In genomic region chr4:184933311-184933710, GRCh38 we compare ENCODE assay signal across 20 cellular contexts.
"Had no signal": no experiment of that assay in that cellular context is flagged by ENCODE, and none has a peak within 500 bp of the region (broad histone marks: within the 10 kb centered on the region; RNA-seq: fewer than 3 reads in every experiment).

No MANE protein-coding gene starts in this region.

- H3K9me3 ChIP-seq: colonic mucosa, gastroesophageal sphincter, left lung, lower lobe of right lung had no signal

- H3K27ac ChIP-seq: colonic mucosa, epithelial cell of prostate, foreskin keratinocyte, gastroesophageal sphincter, heart right ventricle, left lung, lower lobe of right lung had no signal

- DNase-seq: cerebellar nuclear complex; cortex of kidney; effector CD8-positive, alpha-beta T cell; effector memory CD8-positive, alpha-beta T cell; endodermal cell; erythroblast; foreskin keratinocyte; heart right ventricle; hippocampal formation; left cardiac atrium; left lung; left ventricle myocardium superior; lower lobe of right lung; mesendoderm; midbrain had no signal

- H3K4me3 Mint-ChIP-seq: dendritic cell treated with granulocyte-macrophage colony-stimulating factor and Interleukin-4, amounts not matched to agents 40 ng/mL and 50 ng/mL, for 4 days; effector memory CD8-positive, alpha-beta T cell; endodermal cell; memory B cell had no signal

- H3K4me3 ChIP-seq: colonic mucosa, gastroesophageal sphincter, heart right ventricle, left lung, lower lobe of right lung had no signal

- H3K27me3 Mint-ChIP-seq: dendritic cell treated with granulocyte-macrophage colony-stimulating factor and Interleukin-4, amounts not matched to agents 40 ng/mL and 50 ng/mL, for 4 days had no signal

- H3K36me3 ChIP-seq: colonic mucosa, gastroesophageal sphincter, heart right ventricle, left lung, lower lobe of right lung had no signal

- H3K27me3 ChIP-seq: colonic mucosa had no signal

- H3K4me1 Mint-ChIP-seq: memory B cell had no signal

- H3K4me1 ChIP-seq: colonic mucosa, foreskin keratinocyte, lower lobe of right lung had no signal

- H3K27ac Mint-ChIP-seq: dendritic cell treated with granulocyte-macrophage colony-stimulating factor and Interleukin-4, amounts not matched to agents 40 ng/mL and 50 ng/mL, for 4 days; effector memory CD8-positive, alpha-beta T cell; endodermal cell; memory B cell had no signal
